8 cellular contexts compared by ENCODE assay signal in the genomic region with DNA sequence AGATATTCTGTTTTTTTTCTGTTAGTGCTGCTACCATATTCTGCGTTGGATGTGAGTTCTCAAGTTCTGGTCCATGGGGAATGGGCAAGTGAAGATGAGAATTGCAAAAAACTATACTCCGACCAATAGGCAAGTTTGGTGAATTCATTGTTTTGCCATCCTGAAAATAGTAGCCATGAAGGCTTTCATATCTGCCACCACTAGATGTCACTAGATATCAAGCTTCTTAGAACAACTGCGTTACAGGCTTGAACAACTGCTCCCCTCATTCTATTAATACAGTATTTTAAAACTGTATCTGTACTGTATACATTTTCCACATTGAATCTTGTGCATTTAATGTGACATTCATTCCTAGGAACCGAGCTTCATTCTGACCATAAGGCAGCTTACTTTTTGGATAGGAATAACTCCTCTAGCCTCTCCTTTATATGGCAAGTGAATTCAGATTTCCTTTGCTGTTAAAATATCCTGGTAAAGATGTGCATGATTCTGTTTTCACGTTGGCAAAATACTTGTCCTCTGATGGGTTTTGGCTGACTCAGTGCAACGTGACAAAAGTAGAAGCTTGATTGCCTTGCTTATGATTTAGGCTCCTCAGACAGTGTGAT.
DNase-seq lines count a peak whose midpoint lies in the region; ATAC-seq and TF ChIP-seq lines count a peak whose summit lies in the region.

No MANE protein-coding gene starts in this region.

- no peak overlapping the region for H3K4me3 Mint-ChIP-seq in CD8-positive, alpha-beta T cell
- H3K4me3 Mint-ChIP-seq in brain = no peak overlapping the region
- H3K4me3 Mint-ChIP-seq in stimulated activated naive B cell treated with anti-CD40 and anti-IgM and Interleukin-4, amounts not matched to agents 10 μg/mL and 1 μg/mL and 100 μg/mL, for 72 hours = no peak overlapping the region

- H3K4me1 Mint-ChIP-seq in CD8-positive, alpha-beta T cell (ENCODE audit: low read depth) = peaks cover 3% of the 10 kb centered on the region
- peaks cover 24% of the 10 kb centered on the region for H3K4me1 Mint-ChIP-seq in brain
- H3K4me1 Mint-ChIP-seq in stimulated activated naive B cell treated with anti-CD40 and anti-IgM and Interleukin-4, amounts not matched to agents 10 μg/mL and 1 μg/mL and 100 μg/mL, for 72 hours = no peaks in the 10 kb centered on the region

- no peaks in the 10 kb centered on the region for H3K4me1 ChIP-seq in CD8-positive, alpha-beta T cell (ENCODE audit: insufficient read depth, low read length)

- DNase-seq in CD8-positive, alpha-beta T cell = no peak
- DNase-seq in HL-60 (ENCODE audit: low read depth in 1 of 2, low spot score in 1 of 2) = peak in 1 of 2 experiments; percentile 6
- peak; percentile 60 for DNase-seq in NCI-H774 (lab: John Stamatoyannopoulos, UW)
- DNase-seq in iPS-NIHi7 (ENCODE audit: extremely low spot score) = peak; percentile 69
- no peak for DNase-seq in stimulated activated naive B cell treated with anti-CD40 and anti-IgM and Interleukin-4, amounts not matched to agents 10 μg/mL and 1 μg/mL and 100 μg/mL, for 72 hours
- no peak for DNase-seq in ecto neural progenitor cell (ENCODE audit: low spot score)

- H3K27ac Mint-ChIP-seq in CD8-positive, alpha-beta T cell = no peak overlapping the region
- H3K27ac Mint-ChIP-seq in brain = peak overlapping the region in 3 of 5 experiments; percentile 12 to 68 (median 40)
- no peak overlapping the region for H3K27ac Mint-ChIP-seq in stimulated activated naive B cell treated with anti-CD40 and anti-IgM and Interleukin-4, amounts not matched to agents 10 μg/mL and 1 μg/mL and 100 μg/mL, for 72 hours

- H3K9me3 ChIP-seq in CD8-positive, alpha-beta T cell (ENCODE audit: low read length) = no peaks in the 10 kb centered on the region

- H3K27me3 Mint-ChIP-seq in CD8-positive, alpha-beta T cell (ENCODE audit: low read depth) = peaks cover 6% of the 10 kb centered on the region
- H3K27me3 Mint-ChIP-seq in brain = peaks cover 26% of the 10 kb centered on the region
- H3K27me3 Mint-ChIP-seq in stimulated activated naive B cell treated with anti-CD40 and anti-IgM and Interleukin-4, amounts not matched to agents 10 μg/mL and 1 μg/mL and 100 μg/mL, for 72 hours = peaks cover 18 to 20% of the 10 kb centered on the region in 2 donors

- H3K27me3 ChIP-seq in CD8-positive, alpha-beta T cell (ENCODE audit: insufficient read depth, low read length) = no peaks in the 10 kb centered on the region
- H3K27me3 ChIP-seq in HL-60 (ENCODE audit: insufficient read depth, poor library complexity, severe bottlenecking) = no peaks in the 10 kb centered on the region

- H3K27ac ChIP-seq in CD8-positive, alpha-beta T cell (ENCODE audit: low read depth, low read length) = no peak overlapping the region
- H3K27ac ChIP-seq in HL-60 (replicated peaks) = no peak overlapping the region

- H3K36me3 Mint-ChIP-seq in CD8-positive, alpha-beta T cell = no peaks in the 10 kb centered on the region
- H3K36me3 Mint-ChIP-seq in brain = no peaks in the 10 kb centered on the region
- H3K36me3 Mint-ChIP-seq in stimulated activated naive B cell treated with anti-CD40 and anti-IgM and Interleukin-4, amounts not matched to agents 10 μg/mL and 1 μg/mL and 100 μg/mL, for 72 hours = no peaks in the 10 kb centered on the region

- TF ChIP-seq CTCF in CD8-positive, alpha-beta T cell (IDR thresholded peaks at IDR 0.05) = peak; percentile 88
- TF ChIP-seq CTCF in HL-60 (IDR thresholded peaks at IDR 0.05; ENCODE audit: insufficient read depth, low read length) (peak; percentile 23), brain (conservative IDR thresholded peaks at IDR 0.05) (peak; percentile 87 to 90)

- intact Hi-C loops in CD8-positive, alpha-beta T cell (cut with DNase I, micrococcal nuclease) = loop anchor here (1.0 to 10.0 kb wide), 4 partner anchors 135 to 553 kb away; no protein-coding TSS in a partner anchor

- POLR2A ChIA-PET in CD8-positive, alpha-beta T cell (lab: Charles Lee) = no interaction called here

- no peak overlapping the region for H3K4me3 ChIP-seq in CD8-positive, alpha-beta T cell (ENCODE audit: low read depth, low read length)
- no peak overlapping the region for H3K4me3 ChIP-seq in HL-60 (replicated peaks; ENCODE audit: insufficient read depth, low read length)

- no peak for ATAC-seq in CD8-positive, alpha-beta T cell
- peak; percentile 80 for ATAC-seq in GM18907 (IDR thresholded peaks at IDR 0.05; ENCODE audit: unreplicated experiment)
- ATAC-seq in stimulated activated naive B cell treated with anti-CD40 and anti-IgM and Interleukin-4, amounts not matched to agents 10 μg/mL and 1 μg/mL and 100 μg/mL, for 72 hours (replicated peaks) = peak; percentile 72 to 78

- H3K36me3 ChIP-seq in CD8-positive, alpha-beta T cell (ENCODE audit: insufficient read depth, low read length) = no peaks in the 10 kb centered on the region

- CTCF ChIA-PET in CD8-positive, alpha-beta T cell (lab: Charles Lee) = interaction anchor here (0.7 to 4.1 kb wide), 14 partner anchors 8 to 938 kb away, joined by 3 to 23 read pairs (median 4); no protein-coding TSS in a partner anchor

- H3K9me3 Mint-ChIP-seq in CD8-positive, alpha-beta T cell = no peaks in the 10 kb centered on the region
- H3K9me3 Mint-ChIP-seq in brain = peaks cover 8 to 23% (median 10%) of the 10 kb centered on the region in 5 experiments
- H3K9me3 Mint-ChIP-seq in stimulated activated naive B cell treated with anti-CD40 and anti-IgM and Interleukin-4, amounts not matched to agents 10 μg/mL and 1 μg/mL and 100 μg/mL, for 72 hours = no peaks in the 10 kb centered on the region

Comparison
In these comparisons a context has a peak if more than half of its experiments do, and no peak if none do; other contexts are left out.
1. DNase-seq: peak in NCI-H774 (single experiment) and iPS-NIHi7 (single experiment); none in CD8-positive, alpha-beta T cell (0 of 7), stimulated activated naive B cell treated with anti-CD40 and anti-IgM and Interleukin-4, amounts not matched to agents 10 μg/mL and 1 μg/mL and 100 μg/mL, for 72 hours (single experiment) and ecto neural progenitor cell (single experiment).
2. H3K27ac Mint-ChIP-seq: peak in brain (3 of 5); none in CD8-positive, alpha-beta T cell (single experiment) and stimulated activated naive B cell treated with anti-CD40 and anti-IgM and Interleukin-4, amounts not matched to agents 10 μg/mL and 1 μg/mL and 100 μg/mL, for 72 hours (single experiment).
3. CTCF ChIP-seq: peak in every context shown above with its lines; median percentile 88 in brain; 88 in CD8-positive, alpha-beta T cell; 23 in HL-60.